In genomic region chr5:177134653-177135225, GRCh38 we compare ENCODE assay signal across 8 cellular contexts. TPM values are rescaled to one million over a fixed set of nuclear protein-coding genes. Genes with fewer than 3 reads are reported as not detected.
DNase-seq lines count a peak whose midpoint lies in the region; ATAC-seq, FAIRE-seq and TF ChIP-seq lines count a peak whose summit lies in the region.

No MANE protein-coding gene starts in this region.

- H4K91ac ChIP-seq in H1 (replicated peaks; ENCODE audit: insufficient read length, low read length), result peak overlapping the region; percentile 98

- H3K4me1 Mint-ChIP-seq in osteocyte (ENCODE audit: unreplicated experiment), result peaks cover 37% of the 10 kb centered on the region

- no peak for TF ChIP-seq POLR2A in H1 (IDR thresholded peaks at IDR 0.05; ENCODE audit: control extremely low read depth in 1 of 2, low read depth in 2 of 2, low read length in 2 of 2)

- H3K23ac ChIP-seq in H1 (ENCODE audit: insufficient read length), result no peak overlapping the region

- H3K36me3 ChIP-seq in GM06990 (ENCODE audit: control insufficient read depth, insufficient read depth, low read length) (peaks cover 7% of the 10 kb centered on the region), OCI-LY3 (replicated peaks; ENCODE audit: low read depth, low read length) (peaks cover 38% of the 10 kb centered on the region), H1 (ENCODE audit: control insufficient read depth in 2 of 4, insufficient read depth in 4 of 4, low read length in 3 of 4) (peaks cover 7 to 42% (median 30%) of the 10 kb centered on the region in 4 experiments)

- peak overlapping the region; percentile 80 for H3K4me3 Mint-ChIP-seq in osteocyte (ENCODE audit: unreplicated experiment)

- H3K14ac ChIP-seq in H1 (ENCODE audit: insufficient read length), result no peak overlapping the region

- H4K20me1 ChIP-seq in OCI-LY3 (ENCODE audit: insufficient read depth, low read length), result peaks cover 7% of the 10 kb centered on the region
- peaks cover 0 to 6% of the 10 kb centered on the region in 2 experiments for H4K20me1 ChIP-seq in H1 (replicated peaks in 1 of 2; ENCODE audit: control insufficient read depth in 1 of 2, insufficient read depth in 2 of 2, low read length in 2 of 2)

- FAIRE-seq in H1 (lab: Jason Lieb, UNC), result no peak

- H3K56ac ChIP-seq in H1 (replicated peaks; ENCODE audit: insufficient read length, low read depth, low read length), result peak overlapping the region; percentile 96

- in situ Hi-C loops in G401 (cut with HindIII; ENCODE audit: low sequenced_read_pairs), result no loop called here

- peaks cover 10% of the 10 kb centered on the region; the same call in 1 of the 2 replicates for H3K23me2 ChIP-seq in H1 (ENCODE audit: low read depth, low read length)

- no peak for TF ChIP-seq EP300 in H1 (IDR thresholded peaks at IDR 0.05; ENCODE audit: borderline replicate concordance in 1 of 2, low read depth in 2 of 2, low read length in 2 of 2)

- peaks cover 58% of the 10 kb centered on the region for H3K79me2 ChIP-seq in OCI-LY3 (ENCODE audit: low read length)
- peaks cover 43 to 68% of the 10 kb centered on the region in 2 experiments for H3K79me2 ChIP-seq in H1 (ENCODE audit: control insufficient read depth in 1 of 2, insufficient read depth in 2 of 2, low read length in 2 of 2)

- H3K79me1 ChIP-seq in H1 (ENCODE audit: low read depth, low read length), result peaks cover 2% of the 10 kb centered on the region; the same call in 1 of the 2 replicates

- H2AK5ac ChIP-seq in H1 (ENCODE audit: low read depth, low read length), result 0 out of 2 replicates have a peak overlapping the region, but pooled peaks have one; percentile 79

- H3K27me3 Mint-ChIP-seq in osteocyte (ENCODE audit: unreplicated experiment), result no peaks in the 10 kb centered on the region

- H3K18ac ChIP-seq in H1 (ENCODE audit: extremely low read depth, low read length), result peak overlapping the region; percentile 96

- H3K9me3 Mint-ChIP-seq in osteocyte (ENCODE audit: unreplicated experiment), result no peaks in the 10 kb centered on the region

- no peak overlapping the region for H2BK120ac ChIP-seq in H1 (replicated peaks; ENCODE audit: low read depth, low read length)

- no peak for DNase-seq in GM06990 (ENCODE audit: extremely low read depth, insufficient read length)
- no peak for DNase-seq in H1 (ENCODE audit: low read depth in 1 of 2, low spot score in 2 of 2)
- no peak for DNase-seq in osteocyte (ENCODE audit: extremely low spot score, unreplicated experiment)
- DNase-seq in putamen (ENCODE audit: low spot score), result no peak
- no peak for DNase-seq in G401 (ENCODE audit: low spot score)

- POLR2A ChIA-PET in H1 (lab: Charles Lee; ENCODE audit: partially characterized antibody), result interaction anchor here (0.7 to 14.2 kb wide), 21 partner anchors 8 to 167 kb away, joined by 3 to 139 read pairs (median 11); partner anchors contain the start of genes FGFR4, PRELID1, RAB24 and ZNF346

- H4K8ac ChIP-seq in H1 (ENCODE audit: extremely low read depth, insufficient read depth, low read length), result peak overlapping the region; percentile 98

- 37% methylated on average over 13 of the region's 13 CpGs; no CpG with 5 or more reads in 1 of the 2 experiments for WGBS in H1 (ENCODE audit: extremely low coverage in 1 of 2, insufficient coverage in 1 of 2, insufficient read length in 1 of 2, insufficient replicate concordance in 2 of 2, low coverage in 1 of 2, low lambda C conversion rate in 2 of 2, missing lambda C conversion rate in 1 of 2), 2 experiments

- H4K5ac ChIP-seq in H1 (ENCODE audit: insufficient read length, low read depth, low read length), result peak overlapping the region; percentile 45

- ATAC-seq in HG02642 (IDR thresholded peaks at IDR 0.05; ENCODE audit: poor library complexity, unreplicated experiment) (no peak), HG02973 (IDR thresholded peaks at IDR 0.05; ENCODE audit: unreplicated experiment) (no peak)

- peak overlapping the region; percentile 69; the same call in 1 of the 2 replicates for H2BK5ac ChIP-seq in H1 (ENCODE audit: low read depth, low read length)

- H2BK20ac ChIP-seq in H1 (ENCODE audit: low read length), result no peak overlapping the region

- H3K9ac ChIP-seq in OCI-LY3 (ENCODE audit: low read length) (peak overlapping the region; percentile 93), H1 (replicated peaks in 1 of 4; ENCODE audit: extremely low read depth in 1 of 4, low read depth in 3 of 4, low read length in 3 of 4) (peak overlapping the region; percentile 82 to 99 (median 93))

- H3K27me3 ChIP-seq in GM06990 (replicated peaks; ENCODE audit: control insufficient read depth, insufficient read depth, low read length), result no peaks in the 10 kb centered on the region
- H3K27me3 ChIP-seq in OCI-LY3 (ENCODE audit: low read depth, low read length), result no peaks in the 10 kb centered on the region
- no peaks in the 10 kb centered on the region for H3K27me3 ChIP-seq in H1 (replicated peaks in 1 of 4; ENCODE audit: control insufficient read depth in 3 of 4, extremely low read depth in 1 of 4, insufficient read depth in 3 of 4, low read length in 3 of 4)

- H3K27ac Mint-ChIP-seq in osteocyte (ENCODE audit: unreplicated experiment), result peak overlapping the region; percentile 89

- no peak overlapping the region for H2BK15ac ChIP-seq in H1 (ENCODE audit: low read length)

- TF ChIP-seq RAD21 in H1 (IDR thresholded peaks at IDR 0.05 in 1 of 2, conservative IDR thresholded peaks at IDR 0.05 in 1 of 2; ENCODE audit: low read depth in 2 of 2, low read length in 2 of 2), result no peak

- H3K4ac ChIP-seq in H1 (replicated peaks; ENCODE audit: insufficient read length, low read depth, low read length), result peak overlapping the region; percentile 77

- H3K9me3 ChIP-seq in OCI-LY3 (ENCODE audit: insufficient read depth, low read length) (no peaks in the 10 kb centered on the region), H1 (ENCODE audit: insufficient read depth in 2 of 2, low read depth in 1 of 2, low read length in 1 of 2) (no peaks in the 10 kb centered on the region)

- peak overlapping the region; percentile 97 for H3K4me2 ChIP-seq in OCI-LY3 (ENCODE audit: low read length)
- peak overlapping the region; percentile 74 to 88 for H3K4me2 ChIP-seq in H1 (ENCODE audit: insufficient read depth in 1 of 2, low read depth in 2 of 2, low read length in 2 of 2)

- no peak for TF ChIP-seq CTCF in GM06990 (IDR thresholded peaks at IDR 0.05; ENCODE audit: insufficient read depth, low read length, poor library complexity, severe bottlenecking)
- no peak for TF ChIP-seq CTCF in OCI-LY3 (IDR thresholded peaks at IDR 0.05; ENCODE audit: low read depth, low read length)
- TF ChIP-seq CTCF in H1 (IDR thresholded peaks at IDR 0.05; ENCODE audit: control extremely low read depth in 1 of 3, insufficient read depth in 1 of 3, low read depth in 1 of 3, low read length in 3 of 3), result no peak
- no peak for TF ChIP-seq CTCF in osteocyte (IDR thresholded peaks at IDR 0.05)

- H3K36me3 Mint-ChIP-seq in osteocyte (ENCODE audit: unreplicated experiment), result peaks cover 21% of the 10 kb centered on the region

- no peak overlapping the region; the same call in 1 of the 2 replicates for H2BK12ac ChIP-seq in H1 (ENCODE audit: low read depth, low read length)

- peak overlapping the region; percentile 76 for H3K27ac ChIP-seq in OCI-LY3 (ENCODE audit: low read length)
- peak overlapping the region; percentile 95 for H3K27ac ChIP-seq in H1 (ENCODE audit: low read depth, low read length)

- peaks cover 25% of the 10 kb centered on the region for H3K4me1 ChIP-seq in OCI-LY3 (ENCODE audit: low read length)
- peaks cover 14 to 31% (median 21%) of the 10 kb centered on the region in 4 experiments for H3K4me1 ChIP-seq in H1 (replicated peaks in 1 of 4; ENCODE audit: control insufficient read depth in 3 of 4, insufficient read depth in 4 of 4, low read length in 3 of 4)

- CTCF ChIA-PET in H1 (lab: Charles Lee; ENCODE audit: partially characterized antibody), result interaction anchor here (1.0 to 4.0 kb wide), 3 partner anchors 16 to 34 kb away, joined by 3 to 28 read pairs (median 5); no protein-coding TSS in a partner anchor

- no peak overlapping the region for H2AFZ ChIP-seq in OCI-LY3 (ENCODE audit: low read depth, low read length)
- H2AFZ ChIP-seq in H1 (ENCODE audit: low read length), result no peak overlapping the region

- peak overlapping the region; percentile 82 for H3K4me3 ChIP-seq in GM06990 (replicated peaks; ENCODE audit: low read depth, low read length)
- peak overlapping the region; percentile 93 for H3K4me3 ChIP-seq in OCI-LY3 (ENCODE audit: low read length)
- H3K4me3 ChIP-seq in H1 (ENCODE audit: extremely low read depth in 1 of 4, insufficient read depth in 2 of 4, low read depth in 3 of 4, low read length in 4 of 4), result peak overlapping the region; percentile 74 to 94 (median 80)

TF ChIP-seq in H1, 55 proteins besides CTCF, POLR2A, EP300 and RAD21:
- TF ChIP-seq EZH2 (IDR thresholded peaks at IDR 0.05; ENCODE audit: low read depth, low read length, severe bottlenecking) (no peak), YY1 (IDR thresholded peaks at IDR 0.05; ENCODE audit: low read depth, low read length) (0 out of 2 replicates have a peak, but pooled peaks have one; percentile 37)

RNA-seq across cellular contexts. Expression of gene NSD1, which starts 1.2 kb away (rescaled TPM):
- 165 and 168 TPM in 2 replicates for total RNA-seq in H1 (2021; fragmentation: NEBNext Ultra II Directional; extraction: Animal tissue kit (Norgen Biotek cat#: 25700))
- polyA plus RNA-seq in H1 (2011; rRNA removed), result 21.1 and 22.8 TPM in 2 replicates
- polyA plus RNA-seq in H1 (2011; cell fraction: cytosol; rRNA removed), result 25.6 TPM
- 53.7 TPM for polyA plus RNA-seq in H1 (2011; cell fraction: nucleus; rRNA removed)
- 32.3 to 43.6 TPM (median 38.1 TPM) in 4 replicates for polyA plus RNA-seq in H1 (2012, experiment 1 of 2)
- polyA plus RNA-seq in H1 (2012, experiment 2 of 2), result 2.6 TPM
- 29.8 TPM for polyA plus RNA-seq in H1 (2013, experiment 1 of 2)
- 29.7 TPM for polyA plus RNA-seq in H1 (2013, experiment 2 of 2)
- 116 and 150 TPM in 2 replicates for polyA minus RNA-seq in H1 (2011; rRNA and poly(A)+ RNA removed)
- 81.3 TPM for polyA minus RNA-seq in H1 (2011; cell fraction: cytosol; rRNA and poly(A)+ RNA removed)
- 206 TPM for polyA minus RNA-seq in H1 (2011; cell fraction: nucleus; rRNA and poly(A)+ RNA removed)
- 71.6 and 74.7 TPM in 2 replicates for total RNA-seq in osteocyte
- total RNA-seq in G401 (2014; rRNA removed; shearing (Covaris generic)), result 22.4 and 32.1 TPM in 2 replicates

RNA-seq across cellular contexts. Expression of gene FGFR4, which starts 48.0 kb away (rescaled TPM):
- 74.3 and 88.4 TPM in 2 replicates for total RNA-seq in H1 (2021; fragmentation: NEBNext Ultra II Directional; extraction: Animal tissue kit (Norgen Biotek cat#: 25700))
- polyA plus RNA-seq in H1 (2011; rRNA removed), result 61.4 and 90.7 TPM in 2 replicates
- 61.9 TPM for polyA plus RNA-seq in H1 (2011; cell fraction: cytosol; rRNA removed)
- 169 TPM for polyA plus RNA-seq in H1 (2011; cell fraction: nucleus; rRNA removed)
- polyA plus RNA-seq in H1 (2012, experiment 1 of 2), result 32.1 to 76.8 TPM (median 61.9 TPM) in 4 replicates
- polyA plus RNA-seq in H1 (2012, experiment 2 of 2), result 57.5 TPM
- 76.3 TPM for polyA plus RNA-seq in H1 (2013, experiment 1 of 2)
- polyA plus RNA-seq in H1 (2013, experiment 2 of 2), result 74.6 TPM
- polyA minus RNA-seq in H1 (2011; rRNA and poly(A)+ RNA removed), result 37.9 and 42.9 TPM in 2 replicates
- polyA minus RNA-seq in H1 (2011; cell fraction: cytosol; rRNA and poly(A)+ RNA removed), result 68.5 TPM
- 57.4 TPM for polyA minus RNA-seq in H1 (2011; cell fraction: nucleus; rRNA and poly(A)+ RNA removed)
- total RNA-seq in osteocyte, result 1.1 and 1.7 TPM in 2 replicates
- total RNA-seq in G401 (2014; rRNA removed; shearing (Covaris generic)), result 13.7 and 20.9 TPM in 2 replicates
